16 cellular contexts compared by ENCODE assay signal in the genomic region with DNA sequence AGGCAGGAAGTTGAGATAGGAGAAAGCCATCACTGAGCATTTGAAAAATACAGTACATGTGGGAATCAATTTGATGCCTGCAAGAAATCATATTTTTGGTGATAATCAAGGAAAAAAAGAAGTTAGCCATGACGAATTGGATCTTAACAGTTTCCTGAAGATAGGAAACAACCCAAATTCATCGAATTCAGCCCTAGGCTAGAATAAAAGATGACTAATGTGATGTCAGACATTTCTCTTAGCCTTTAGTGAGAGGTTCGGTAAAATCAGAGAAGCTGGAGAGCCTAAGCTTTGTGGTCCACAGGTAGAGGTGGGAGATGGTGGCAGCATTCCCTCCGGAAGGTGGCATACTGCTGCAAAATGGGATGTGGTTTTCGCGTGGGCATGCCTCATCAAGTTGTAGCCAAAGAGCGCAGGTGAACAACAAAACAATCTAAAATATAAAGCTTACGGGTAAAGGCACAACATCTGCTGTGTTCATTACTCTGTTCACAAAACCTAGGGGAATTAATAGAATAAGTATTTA.
"Had no signal": no experiment of that assay in that cellular context is flagged by ENCODE, and none has a peak within 500 bp of the region (broad histone marks: within the 10 kb centered on the region; RNA-seq: fewer than 3 reads in every experiment).

No MANE protein-coding gene starts in this region.

- H3K9me3 ChIP-seq: adrenal gland, tibial artery, uterus had no signal

- H3K4me3 ChIP-seq: adrenal gland, hepatocyte, lung, smooth muscle cell, tibial artery, uterus had no signal

- H3K4me2 ChIP-seq: hepatocyte, smooth muscle cell had no signal

- H3K36me3 ChIP-seq: adrenal gland, tibial artery, uterus had no signal

- H3K4me1 ChIP-seq: adrenal gland, tibial artery, uterus had no signal

- H2AFZ ChIP-seq: hepatocyte had no signal

- H3K27me3 ChIP-seq: adrenal gland, hepatocyte, tibial artery, uterus had no signal

- DNase-seq: activated CD4-positive, alpha-beta T cell treated with anti-CD3 and anti-CD28 coated beads, Interleukin-2, amount 50 U/mL, for 1 hour; activated CD4-positive, CD25-positive, alpha-beta regulatory T cell; activated naive CD4-positive, alpha-beta T cell treated with anti-CD3 and anti-CD28 coated beads, Interleukin-2, amount 50 U/mL, for 16 hours; activated T-cell treated with anti-CD3 and anti-CD28 coated beads, Interleukin-2, amount 50 U/mL, for 1 hour; adrenal gland; cortex of kidney; effector memory CD4-positive, alpha-beta T cell; occipital lobe; right cardiac atrium; tibial artery; uterus had no signal

- H3K79me2 ChIP-seq: hepatocyte had no signal

- ATAC-seq: natural killer cell treated with Interleukin-12 subunit alpha and Interleukin-12 subunit beta and Interleukin-15 and Interleukin-18, amount 100 ng/mL, for 72 hours; right cardiac atrium had no signal

- H3K27ac ChIP-seq: adrenal gland, epithelial cell of prostate, hepatocyte, tibial artery, uterus had no signal
